Comparison of ENCODE assay signal across 17 cellular contexts in the genomic region with DNA sequence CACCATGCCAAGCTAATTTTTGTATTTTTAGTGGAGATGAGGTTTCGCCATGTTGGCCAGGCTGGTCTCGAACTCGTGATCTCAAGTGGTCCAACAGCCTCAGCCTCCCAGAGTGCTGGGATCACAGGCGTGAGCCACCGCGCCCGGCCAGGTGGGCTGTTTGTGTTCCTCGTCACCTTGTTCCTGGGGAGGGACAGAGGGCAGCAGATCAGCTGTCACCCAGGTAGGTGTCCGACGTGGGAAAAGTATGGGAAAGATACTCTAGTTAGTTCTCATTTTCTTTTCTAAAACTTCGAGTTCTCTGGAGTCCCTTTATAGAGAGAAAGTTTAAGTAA. TPM values are rescaled to one million over a fixed set of nuclear protein-coding genes. Genes with fewer than 3 reads are reported as not detected.
A peak's percentile ranks its signal among the peaks of the same experiment; 100 is the strongest.
DNase-seq lines count a peak whose midpoint lies in the region; ATAC-seq, FAIRE-seq and TF ChIP-seq lines count a peak whose summit lies in the region.
"Had no signal": no experiment of that assay in that cellular context is flagged by ENCODE, and none has a peak within 500 bp of the region (broad histone marks: within the 10 kb centered on the region; RNA-seq: fewer than 3 reads in every experiment).

No MANE protein-coding gene starts in this region.

- H3K23ac ChIP-seq in IMR-90 (ENCODE audit: low read depth, low read length) (peak overlapping the region; percentile 65; the same call in 1 of the 2 replicates), mesenchymal stem cell (ENCODE audit: low read length in 2 of 2) (no peak overlapping the region)

- peaks cover 21% of the 10 kb centered on the region for H3K79me2 ChIP-seq in astrocyte (ENCODE audit: insufficient read depth, low read length)

- DNase-seq in IMR-90, result no peak
- DNase-seq in astrocyte (ENCODE audit: low read depth), result no peak
- DNase-seq in mesenchymal stem cell, result no peak
- no peak for DNase-seq in transverse colon
- no peak for DNase-seq in left colon
- DNase-seq in D721Med (ENCODE audit: insufficient read length, low spot score), result no peak
- DNase-seq: NCI-H1436 treated with DMSO at 0.1 percent for 48 hours; NCI-H187 treated with DMSO at 0.1 percent for 48 hours; NCI-H748 treated with DMSO at 0.1 percent for 48 hours; NK-92 treated with Interleukin-12 subunit alpha and Interleukin-12 subunit beta, amount 100 ng/mL, for 24 hours had no signal

- H2BK120ac ChIP-seq in IMR-90 (ENCODE audit: low read depth, low read length), result peak overlapping the region; percentile 60
- H2BK120ac ChIP-seq in mesenchymal stem cell (ENCODE audit: low read depth, low read length), result no peak overlapping the region

- POLR2A ChIA-PET in IMR-90 (lab: Charles Lee; ENCODE audit: unreplicated experiment), result no interaction called here

- H3K4me1 ChIP-seq in IMR-90 (ENCODE audit: control insufficient read depth, insufficient read depth, low read length), result peaks cover 23% of the 10 kb centered on the region
- H3K4me1 ChIP-seq in astrocyte (ENCODE audit: insufficient read depth, low read length), result peaks cover 11% of the 10 kb centered on the region
- H3K4me1 ChIP-seq in mesenchymal stem cell (ENCODE audit: control insufficient read depth, insufficient read depth, low read depth, low read length), result peaks cover 8% of the 10 kb centered on the region
- peaks cover 4 to 22% (median 14%) of the 10 kb centered on the region in 4 donors for H3K4me1 ChIP-seq in transverse colon
- H3K4me1 ChIP-seq: BE2C had no signal

- H2AK5ac ChIP-seq in IMR-90 (ENCODE audit: low read depth, low read length) (peak overlapping the region; percentile 99), mesenchymal stem cell (ENCODE audit: low read length, severe bottlenecking) (no peak overlapping the region)

- whole genome bisulfite sequencing in IMR-90 (ENCODE audit: extremely low coverage in 2 of 2, insufficient read length in 1 of 2), 2 experiments, result 100% methylated on average over 5 of the region's 11 CpGs; no CpG with 5 or more reads in 1 of the 2 experiments
- WGBS in mesenchymal stem cell, result 96% methylated on average over 11 of the region's 11 CpGs
- 96% methylated on average over 11 of the region's 11 CpGs; no CpG with 5 or more reads in 1 of the 2 donors for WGBS in transverse colon (ENCODE audit: low coverage in 1 of 2), 2 donors

- H3K18ac ChIP-seq in IMR-90 (ENCODE audit: low read depth, low read length) (peak overlapping the region; percentile 96), mesenchymal stem cell (ENCODE audit: low read depth in 1 of 2, low read length in 2 of 2) (no peak overlapping the region)

- H3K4me2 ChIP-seq in IMR-90 (ENCODE audit: low read depth, low read length) (no peak overlapping the region), astrocyte (ENCODE audit: low read length) (peak overlapping the region; percentile 56), mesenchymal stem cell (ENCODE audit: low read length, poor library complexity, severe bottlenecking) (no peak overlapping the region)

- peaks cover 18% of the 10 kb centered on the region for H3K9me1 ChIP-seq in IMR-90 (ENCODE audit: insufficient read depth, low read length)

- H3K4me3 ChIP-seq in IMR-90 (ENCODE audit: insufficient read depth, low read depth, low read length) (no peak overlapping the region), astrocyte (ENCODE audit: insufficient read depth, low read depth, low read length) (no peak overlapping the region), mesenchymal stem cell (ENCODE audit: insufficient read depth in 1 of 2, low read depth in 1 of 2, low read length in 2 of 2) (no peak overlapping the region), transverse colon (no peak overlapping the region)
- H3K4me3 ChIP-seq: GM23248, HAP-1, K562 had no signal

- dilution Hi-C loops in IMR-90 (cut with HindIII; ENCODE audit: low sequenced_read_pairs, unreplicated experiment), result no loop called here

- H3K79me1 ChIP-seq in IMR-90 (ENCODE audit: low read depth in 1 of 2, low read length in 2 of 2) (peaks cover 34 to 66% of the 10 kb centered on the region in 2 experiments), mesenchymal stem cell (replicated peaks; ENCODE audit: low read length, poor library complexity, severe bottlenecking) (peaks cover 29% of the 10 kb centered on the region)

- peak overlapping the region in 1 of 2 experiments; percentile 29 for H2BK12ac ChIP-seq in mesenchymal stem cell (ENCODE audit: low read length in 2 of 2)

- H3K9me3 ChIP-seq in IMR-90 (ENCODE audit: control insufficient read depth, insufficient read depth, low read length) (peaks cover 2% of the 10 kb centered on the region; the same call in 1 of the 2 replicates), astrocyte (ENCODE audit: insufficient read depth, low read depth, low read length) (no peaks in the 10 kb centered on the region), mesenchymal stem cell (ENCODE audit: control insufficient read depth, low read length) (no peaks in the 10 kb centered on the region), transverse colon (no peaks in the 10 kb centered on the region)
- H3K9me3 ChIP-seq: BE2C, HAP-1 had no signal

- H4K20me1 ChIP-seq in IMR-90 (ENCODE audit: insufficient read depth, low read length), result peaks cover 21% of the 10 kb centered on the region; the same call in 1 of the 2 replicates
- no peaks in the 10 kb centered on the region for H4K20me1 ChIP-seq in astrocyte (ENCODE audit: insufficient read depth, low read length)

- no peak for TF ChIP-seq RAD21 in IMR-90 (IDR thresholded peaks at IDR 0.05; ENCODE audit: low read length)

- H2BK20ac ChIP-seq in IMR-90 (ENCODE audit: low read depth, low read length), result peak overlapping the region; percentile 81

- H3K36me3 ChIP-seq in IMR-90 (ENCODE audit: control insufficient read depth, insufficient read depth, low read length) (peaks cover under 1% of the 10 kb centered on the region), astrocyte (ENCODE audit: insufficient read depth, low read length) (no peaks in the 10 kb centered on the region), mesenchymal stem cell (ENCODE audit: control insufficient read depth in 1 of 2, insufficient read depth in 2 of 2, low read depth in 1 of 2, low read length in 2 of 2) (peaks cover 0 to 8% of the 10 kb centered on the region in 2 experiments), transverse colon (no peaks in the 10 kb centered on the region)
- H3K36me3 ChIP-seq: BE2C had no signal

- H3K9me3 Mint-ChIP-seq in astrocyte (ENCODE audit: unreplicated experiment), result no peaks in the 10 kb centered on the region
- H3K9me3 Mint-ChIP-seq: HFFc6, T-cell had no signal

- H2BK15ac ChIP-seq in IMR-90 (ENCODE audit: low read depth, low read length) (peak overlapping the region; percentile 92; the same call in 2 of the 3 replicates), mesenchymal stem cell (ENCODE audit: low read depth, poor library complexity, severe bottlenecking) (no peak overlapping the region)

- ATAC-seq in IMR-90 (ENCODE audit: low read depth) (no peak), GM19467 (IDR thresholded peaks at IDR 0.05; ENCODE audit: unreplicated experiment) (no peak), left colon (no peak)
- ATAC-seq: T-cell had no signal

- H3K9ac ChIP-seq in IMR-90 (ENCODE audit: low read depth, low read length) (peak overlapping the region; percentile 49), astrocyte (ENCODE audit: low read length) (no peak overlapping the region), mesenchymal stem cell (ENCODE audit: low read length) (no peak overlapping the region)
- H3K9ac ChIP-seq: GM23248 had no signal

- H3K14ac ChIP-seq in IMR-90 (replicated peaks; ENCODE audit: low read depth, low read length) (peak overlapping the region; percentile 38; the same call in 1 of the 2 replicates), mesenchymal stem cell (ENCODE audit: low read length in 2 of 2) (no peak overlapping the region)

- H2AFZ ChIP-seq in IMR-90 (replicated peaks; ENCODE audit: low read length, poor library complexity) (no peak overlapping the region), astrocyte (ENCODE audit: low read depth, low read length) (no peak overlapping the region), mesenchymal stem cell (ENCODE audit: low read depth, low read length) (no peak overlapping the region)
- H2AFZ ChIP-seq: GM23248 had no signal

- H3K4me3 Mint-ChIP-seq in astrocyte (ENCODE audit: unreplicated experiment), result no peak overlapping the region
- H3K4me3 Mint-ChIP-seq: T-cell had no signal

- H3K27ac ChIP-seq in IMR-90 (ENCODE audit: insufficient read depth, low read length) (peak overlapping the region; percentile 96), astrocyte (ENCODE audit: low read depth, low read length) (peak overlapping the region; percentile 68), mesenchymal stem cell (ENCODE audit: low read length, poor library complexity, severe bottlenecking) (no peak overlapping the region), transverse colon (peak overlapping the region in 3 of 4 donors; percentile 11 to 46 (median 38))

- H3K27me3 ChIP-seq in IMR-90 (ENCODE audit: control insufficient read depth, insufficient read depth, low read length) (no peaks in the 10 kb centered on the region), astrocyte (ENCODE audit: insufficient read depth, low read length) (no peaks in the 10 kb centered on the region), mesenchymal stem cell (ENCODE audit: control insufficient read depth in 1 of 2, insufficient read depth in 1 of 2, low read length in 2 of 2) (no peaks in the 10 kb centered on the region), transverse colon (no peaks in the 10 kb centered on the region)
- H3K27me3 ChIP-seq: BE2C had no signal

- H3K27me3 Mint-ChIP-seq in astrocyte (ENCODE audit: low read depth, unreplicated experiment), result no peaks in the 10 kb centered on the region
- H3K27me3 Mint-ChIP-seq: T-cell had no signal

- CTCF ChIA-PET in IMR-90 (lab: Yijun Ruan, JAX), result interaction anchor here (0.6 to 2.3 kb wide), 25 partner anchors 8 to 623 kb away, joined by 3 to 11 read pairs (median 4); a partner anchor contains a TSS

- no peak for TF ChIP-seq EP300 in transverse colon (IDR thresholded peaks at IDR 0.05; ENCODE audit: low read depth)

- in situ Hi-C loops in IMR-90 (cut with MboI; ENCODE audit: low sequenced_read_pairs) (loop anchor here (10.0 kb wide), 1 partner anchor 456 kb away; no protein-coding TSS in a partner anchor), transverse colon (cut with MboI; ENCODE audit: low pct_ligation_motif_present in 1 of 4, low pct_unique_long_range_greater_than_20kb in 1 of 4, low sequenced_read_pairs in 3 of 4) (loop anchor here (5.0 to 25.0 kb wide), 6 partner anchors 143 to 623 kb away; a partner anchor contains a TSS)

- no peak overlapping the region for H2AK9ac ChIP-seq in IMR-90 (replicated peaks; ENCODE audit: low read depth, low read length, poor library complexity)

- peak overlapping the region; percentile 82 for H4K91ac ChIP-seq in IMR-90 (ENCODE audit: insufficient read depth, low read depth, low read length)
- peak overlapping the region; percentile 48 for H4K91ac ChIP-seq in mesenchymal stem cell (ENCODE audit: low read length)

- no peak overlapping the region for H3K27ac Mint-ChIP-seq in astrocyte (ENCODE audit: unreplicated experiment)

- TF ChIP-seq POLR2A in IMR-90 (IDR thresholded peaks at IDR 0.05; ENCODE audit: low read depth, low read length) (no peak), transverse colon (IDR thresholded peaks at IDR 0.05) (no peak)

- H3K36me3 Mint-ChIP-seq in astrocyte (ENCODE audit: low read depth, unreplicated experiment), result peaks cover 5% of the 10 kb centered on the region

- H2BK5ac ChIP-seq in IMR-90 (ENCODE audit: low read depth, low read length, poor library complexity, severe bottlenecking) (peak overlapping the region; percentile 90), mesenchymal stem cell (ENCODE audit: low read depth, low read length, poor library complexity, severe bottlenecking) (no peak overlapping the region)

- intact Hi-C loops in IMR-90 (cut with micrococcal nuclease), result loop anchor here (1.0 kb wide), 3 partner anchors 8 to 620 kb away; no protein-coding TSS in a partner anchor
- intact Hi-C loops in transverse colon (cut with DNase I; ENCODE audit: low total_unique reads), result no loop called here
- intact Hi-C loops in left colon (cut with DNase I, micrococcal nuclease), result no loop called here

- peak overlapping the region; percentile 88 for H4K5ac ChIP-seq in IMR-90 (ENCODE audit: low read depth, low read length)

- TF ChIP-seq CTCF in IMR-90 (conservative IDR thresholded peaks at IDR 0.05; ENCODE audit: low read depth, low read length), result no peak
- no peak for TF ChIP-seq CTCF in astrocyte (IDR thresholded peaks at IDR 0.05; ENCODE audit: insufficient read depth, low read depth, low read length)
- TF ChIP-seq CTCF in transverse colon (IDR thresholded peaks at IDR 0.05), result no peak
- TF ChIP-seq CTCF in D721Med (IDR thresholded peaks at IDR 0.05; ENCODE audit: insufficient read depth, missing control alignments), result no peak

- no TSS peak for BruUV-seq in IMR-90 (replicated peaks; lab: Mats Ljungman, UMichigan)

- FAIRE-seq in astrocyte (lab: Jason Lieb, UNC), result no peak
- FAIRE-seq in D721Med (lab: Jason Lieb, UNC), result no peak

- 0 out of 2 replicates have a peak overlapping the region, but pooled peaks have one; percentile 46 for H3K56ac ChIP-seq in IMR-90 (ENCODE audit: extremely low read depth, insufficient read depth, low read length)

- H3K4ac ChIP-seq in IMR-90 (ENCODE audit: low read depth, low read length) (peak overlapping the region; percentile 86), mesenchymal stem cell (ENCODE audit: low read depth in 1 of 2, low read length in 2 of 2) (no peak overlapping the region)

- H4K8ac ChIP-seq in IMR-90 (ENCODE audit: low read depth in 2 of 2, low read length in 2 of 2) (peak overlapping the region; percentile 0 to 43; a peak in 3 of 4 replicates), mesenchymal stem cell (ENCODE audit: low read length) (no peak overlapping the region)

- H3K4me1 Mint-ChIP-seq in astrocyte (ENCODE audit: low read depth, unreplicated experiment), result peaks cover 8% of the 10 kb centered on the region

RNA-seq across cellular contexts. Expression of a gene that starts 28.7 kb away (rescaled TPM):
- total RNA-seq in IMR-90 (2012; rRNA removed) (40.9 and 44.2 TPM in 2 replicates), astrocyte (39.4 and 41.2 TPM in 2 replicates), transverse colon (10 to 100 TPM in 3 of 4 donors, 1 to 10 TPM in 1; 8.6 to 71.9 (median 53.8) TPM), left colon (10 to 100 TPM; 53.1 to 53.9 TPM)
- polyA plus RNA-seq in IMR-90 (2012; rRNA removed), result 12.8 and 19.0 TPM in 2 replicates
- polyA plus RNA-seq in IMR-90 (2012; cell fraction: cytosol; rRNA removed), result 1.8 and 2.5 TPM in 2 replicates
- polyA plus RNA-seq in IMR-90 (2012; cell fraction: nucleus; rRNA removed; ENCODE audit: low replicate concordance), result 7.0 and 36.5 TPM in 2 replicates
- polyA plus RNA-seq in mesenchymal stem cell (2013, experiment 1 of 2), result 20.4 TPM
- polyA plus RNA-seq in mesenchymal stem cell (2013, experiment 2 of 2), result 22.4 TPM
